8 cellular contexts compared by ENCODE assay signal in genomic region chr10:24721254-24722106, GRCh38. TPM values are rescaled to one million over a fixed set of nuclear protein-coding genes. Genes with fewer than 3 reads are reported as not detected.
DNase-seq lines count a peak whose midpoint lies in the region; ATAC-seq and TF ChIP-seq lines count a peak whose summit lies in the region.

No MANE protein-coding gene starts in this region.

- no peaks in the 10 kb centered on the region for H3K9me3 ChIP-seq in parathyroid adenoma (ENCODE audit: control insufficient read depth, low read length)

- peaks cover 38% of the 10 kb centered on the region for H3K79me2 ChIP-seq in parathyroid adenoma

- intact Hi-C loops in Right ventricle myocardium superior (cut with DNase I) = loop anchor here (5.0 to 10.0 kb wide), 5 partner anchors 79 to 363 kb away; partner anchors contain the start of genes ENKUR, PRTFDC1 and THNSL1

- H3K4me1 ChIP-seq in parathyroid adenoma = peaks cover 28% of the 10 kb centered on the region

- ATAC-seq in Right ventricle myocardium superior (ENCODE audit: poor library complexity) (no peak), GM18907 (IDR thresholded peaks at IDR 0.05; ENCODE audit: unreplicated experiment) (no peak), HG02981 (IDR thresholded peaks at IDR 0.05; ENCODE audit: unreplicated experiment) (no peak)

- H3K9ac ChIP-seq in parathyroid adenoma = no peak overlapping the region

- TF ChIP-seq CTCF in WI38 (IDR thresholded peaks at IDR 0.05; ENCODE audit: low read depth, low read length) (no peak), parathyroid adenoma (IDR thresholded peaks at IDR 0.05) (no peak)

- H3K4me3 ChIP-seq in WI38 (ENCODE audit: low read depth, low read length) (peak overlapping the region; percentile 90), parathyroid adenoma (ENCODE audit: low read depth, low read length) (peak overlapping the region; percentile 12)

- H3K4me2 ChIP-seq in parathyroid adenoma (ENCODE audit: low read length) = peak overlapping the region; percentile 47

- no peak overlapping the region for H2AFZ ChIP-seq in parathyroid adenoma

- no peak overlapping the region for H3K27ac ChIP-seq in parathyroid adenoma

- H3K27me3 ChIP-seq in parathyroid adenoma (ENCODE audit: control insufficient read depth, insufficient read depth, low read length) = no peaks in the 10 kb centered on the region

- no peaks in the 10 kb centered on the region for H3K36me3 ChIP-seq in parathyroid adenoma (ENCODE audit: control insufficient read depth, insufficient read depth, low read length)

- DNase-seq in NCI-H524 (lab: John Stamatoyannopoulos, UW) (peak; percentile 0 to 28), NCI-H524 treated with DMSO at 0.1 percent for 48 hours (lab: John Stamatoyannopoulos, UW) (no peak), Right ventricle myocardium superior (peak; percentile 60), RPMI8226 (no peak)

RNA-seq across cellular contexts. Expression of gene ARHGAP21, which starts 2.2 kb away (rescaled TPM):
- 52.3 TPM for total RNA-seq in Right ventricle myocardium superior

Comparison
In these comparisons a context has a peak if more than half of its experiments do, and no peak if none do; other contexts are left out.
1. DNase-seq: peak in NCI-H524 (2 of 2) and Right ventricle myocardium superior (single experiment); none in NCI-H524 treated with DMSO at 0.1 percent for 48 hours (single experiment) and RPMI8226 (single experiment).